ENCODE assay signal across 21 cellular contexts in the genomic region with DNA sequence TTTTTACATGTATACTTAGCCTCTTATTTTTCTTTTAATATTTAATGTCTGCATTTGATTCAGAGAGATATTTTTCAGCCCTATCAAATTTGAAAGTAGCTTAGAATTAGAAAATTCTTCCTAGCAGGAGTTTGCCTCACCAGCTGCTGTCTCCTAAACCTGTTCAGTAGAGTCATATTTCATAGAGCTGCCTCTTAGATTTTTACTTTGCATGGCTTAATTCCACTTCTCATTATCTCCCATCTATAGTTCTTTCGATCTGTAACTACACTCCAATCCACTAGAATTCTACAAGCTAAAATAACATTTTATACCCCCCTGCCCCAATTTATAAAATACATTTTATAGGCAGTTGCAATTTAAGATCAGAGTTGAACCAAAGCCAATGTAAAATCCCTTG.
"Had no signal": no experiment of that assay in that cellular context is flagged by ENCODE, and none has a peak within 500 bp of the region (broad histone marks: within the 10 kb centered on the region; RNA-seq: fewer than 3 reads in every experiment).

No MANE protein-coding gene starts in this region.

- H3K4me1 ChIP-seq: heart left ventricle, right lobe of liver, stomach, suprapubic skin, tibial nerve had no signal

- H3K36me3 ChIP-seq: right lobe of liver, suprapubic skin, WERI-Rb-1 had no signal

- H3K9me3 ChIP-seq: right lobe of liver, stomach, suprapubic skin, tibial nerve had no signal

- H3K27me3 ChIP-seq: heart left ventricle, right lobe of liver, stomach, suprapubic skin, tibial nerve had no signal

- H3K27ac ChIP-seq: heart left ventricle, right lobe of liver, stomach, suprapubic skin, tibial nerve, WERI-Rb-1 had no signal

- H3K4me3 ChIP-seq: heart left ventricle, right lobe of liver, stomach, suprapubic skin, tibial nerve had no signal

- DNase-seq: activated CD4-positive, alpha-beta T cell treated with anti-CD3 and anti-CD28 coated beads, Interleukin-2, amount 10 ng/mL, durations not matched to agents 7 days and 5 days; activated CD4-positive, CD25-positive, alpha-beta regulatory T cell treated with anti-CD3 and anti-CD28 coated beads, Interleukin-2, amount 50 U/mL, for 72 hours; activated CD8-positive, alpha-beta T cell treated with anti-CD3 and anti-CD28 coated beads, Interleukin-2, amount 10 ng/mL, durations not matched to agents 7 days and 5 days; activated naive CD4-positive, alpha-beta T cell; activated naive CD8-positive, alpha-beta T cell treated with anti-CD3 and anti-CD28 coated beads, Interleukin-2, amount 10 ng/mL, durations not matched to agents 7 days and 5 days; activated T-cell treated with anti-CD3 and anti-CD28 coated beads, Interleukin-2, amount 50 U/mL, for 1 hour; amniotic stem cell; cerebellar nuclear complex; cortex of kidney; endodermal cell; heart left ventricle; left ventricle myocardium superior; midbrain; nephron progenitor cell; right lobe of liver; small intestine; stimulated activated CD4-positive, alpha-beta T cell treated with anti-CD3 and anti-CD28 coated beads, Interleukin-2, amount 100 ng/mL, for 24 hours; stomach; WERI-Rb-1 had no signal
